In genomic region chr10:14184841-14185500, GRCh38 we compare ENCODE assay signal across 9 cellular contexts.
DNase-seq lines count a peak whose midpoint lies in the region; ATAC-seq and TF ChIP-seq lines count a peak whose summit lies in the region.
"Had no signal": no experiment of that assay in that cellular context is flagged by ENCODE, and none has a peak within 500 bp of the region (broad histone marks: within the 10 kb centered on the region; RNA-seq: fewer than 3 reads in every experiment).

No MANE protein-coding gene starts in this region.

- peaks cover 6% of the 10 kb centered on the region for H3K27me3 Mint-ChIP-seq in neural crest cell (ENCODE audit: low read depth)

- peaks cover 11% of the 10 kb centered on the region for H3K9me3 Mint-ChIP-seq in neural crest cell

- peak; percentile 72 for ATAC-seq in HG03025 (IDR thresholded peaks at IDR 0.05; ENCODE audit: low FRiP score, unreplicated experiment)

- TF ChIP-seq CTCF in neural crest cell (conservative IDR thresholded peaks at IDR 0.05), result no peak

- H3K27ac Mint-ChIP-seq in neural crest cell (ENCODE audit: unreplicated experiment), result peak overlapping the region; percentile 98

- H3K36me3 Mint-ChIP-seq in neural crest cell (ENCODE audit: low read depth), result no peaks in the 10 kb centered on the region

- H3K27ac ChIP-seq in angular gyrus (ENCODE audit: low read depth, low read length), result peak overlapping the region; percentile 58
- H3K27ac ChIP-seq: A549 had no signal

- H3K4me3 Mint-ChIP-seq in neural crest cell, result peak overlapping the region; percentile 25

- H3K4me1 Mint-ChIP-seq in neural crest cell, result peaks cover 33% of the 10 kb centered on the region

- peak; percentile 70 for DNase-seq in NCI-H748 (lab: John Stamatoyannopoulos, UW; ENCODE audit: unreplicated experiment)
- DNase-seq in NCI-H748 treated with DMSO at 0.1 percent for 48 hours (lab: John Stamatoyannopoulos, UW), result no peak
- peak; percentile 60 for DNase-seq in NOMO-1 treated with dmso at 0.1 percent for 144 hours (lab: John Stamatoyannopoulos, UW; ENCODE audit: unreplicated experiment)
- DNase-seq in neural crest cell (ENCODE audit: low read depth, low spot score), result no peak
- no peak for DNase-seq in DMS79 treated with DMSO at 0.1 percent for 48 hours (lab: John Stamatoyannopoulos, UW)
- DNase-seq in superior temporal gyrus (ENCODE audit: extremely low spot score), result no peak

Comparison
In these comparisons a context has a peak if more than half of its experiments do, and no peak if none do; other contexts are left out.
1. DNase-seq: peak in NCI-H748 (single experiment) and NOMO-1 treated with dmso at 0.1 percent for 144 hours (single experiment); none in NCI-H748 treated with DMSO at 0.1 percent for 48 hours (single experiment), neural crest cell (single experiment), DMS79 treated with DMSO at 0.1 percent for 48 hours (single experiment) and superior temporal gyrus (single experiment).